ENCODE assay signal across 13 cellular contexts in genomic region chr9:114328937-114329623, GRCh38. TPM values are rescaled to one million over a fixed set of nuclear protein-coding genes. Genes with fewer than 3 reads are reported as not detected.
"Had no signal": no experiment of that assay in that cellular context is flagged by ENCODE, and none has a peak within 500 bp of the region (broad histone marks: within the 10 kb centered on the region; RNA-seq: fewer than 3 reads in every experiment).

No MANE protein-coding gene starts in this region.

RNA-seq across cellular contexts. Expression of gene ORM2, which starts 0.6 kb away (rescaled TPM):
- total RNA-seq: activated CD4-positive, alpha-beta T cell treated with anti-CD3 and anti-CD28 coated beads, Interleukin-2, amount 10 ng/mL, durations not matched to agents 7 days and 5 days; activated CD8-positive, alpha-beta T cell treated with anti-CD3 and anti-CD28 coated beads, Interleukin-2, amount 10 ng/mL, durations not matched to agents 7 days and 5 days; activated naive CD8-positive, alpha-beta T cell treated with anti-CD3 and anti-CD28 coated beads, Interleukin-2, amount 10 ng/mL, durations not matched to agents 7 days and 5 days; activated T-helper 2 cell treated with anti-CD3 and anti-CD28 coated beads, Interferon-gamma antibody, Interleukin-2, Interleukin-4, amounts not matched to agents 10 μg/mL and 5 μg/mL and 100 μg/mL, durations not matched to agents 14 hours and 24 hours and 36 hours; astrocyte; body of pancreas; M059J; RPMI7951; SJCRH30; T-helper 1 cell treated with Interleukin-12 subunit alpha and Interleukin-12 subunit beta and Interleukin-4 antibody, amounts not matched to agents 30 ng/mL and 1 ng/mL, for 36 hours; T-helper 2 cell treated with Interferon-gamma antibody and Interleukin-4, amounts not matched to agents 100 ng/mL and 5 ng/mL, for 36 hours had no signal
- polyA plus RNA-seq: K562 had no signal

RNA-seq across cellular contexts. Expression of gene ORM1, which starts 6.2 kb away (rescaled TPM):
- total RNA-seq: activated CD4-positive, alpha-beta T cell treated with anti-CD3 and anti-CD28 coated beads, Interleukin-2, amount 10 ng/mL, durations not matched to agents 7 days and 5 days; activated CD8-positive, alpha-beta T cell treated with anti-CD3 and anti-CD28 coated beads, Interleukin-2, amount 10 ng/mL, durations not matched to agents 7 days and 5 days; activated naive CD8-positive, alpha-beta T cell treated with anti-CD3 and anti-CD28 coated beads, Interleukin-2, amount 10 ng/mL, durations not matched to agents 7 days and 5 days; activated T-helper 2 cell treated with anti-CD3 and anti-CD28 coated beads, Interferon-gamma antibody, Interleukin-2, Interleukin-4, amounts not matched to agents 10 μg/mL and 5 μg/mL and 100 μg/mL, durations not matched to agents 14 hours and 24 hours and 36 hours; astrocyte; cardiac septum; RPMI7951; SJCRH30; T-helper 1 cell treated with Interleukin-12 subunit alpha and Interleukin-12 subunit beta and Interleukin-4 antibody, amounts not matched to agents 30 ng/mL and 1 ng/mL, for 36 hours; T-helper 2 cell treated with Interferon-gamma antibody and Interleukin-4, amounts not matched to agents 100 ng/mL and 5 ng/mL, for 36 hours had no signal
- polyA plus RNA-seq: K562 had no signal
